ENCODE assay signal across 22 cellular contexts in the genomic region with DNA sequence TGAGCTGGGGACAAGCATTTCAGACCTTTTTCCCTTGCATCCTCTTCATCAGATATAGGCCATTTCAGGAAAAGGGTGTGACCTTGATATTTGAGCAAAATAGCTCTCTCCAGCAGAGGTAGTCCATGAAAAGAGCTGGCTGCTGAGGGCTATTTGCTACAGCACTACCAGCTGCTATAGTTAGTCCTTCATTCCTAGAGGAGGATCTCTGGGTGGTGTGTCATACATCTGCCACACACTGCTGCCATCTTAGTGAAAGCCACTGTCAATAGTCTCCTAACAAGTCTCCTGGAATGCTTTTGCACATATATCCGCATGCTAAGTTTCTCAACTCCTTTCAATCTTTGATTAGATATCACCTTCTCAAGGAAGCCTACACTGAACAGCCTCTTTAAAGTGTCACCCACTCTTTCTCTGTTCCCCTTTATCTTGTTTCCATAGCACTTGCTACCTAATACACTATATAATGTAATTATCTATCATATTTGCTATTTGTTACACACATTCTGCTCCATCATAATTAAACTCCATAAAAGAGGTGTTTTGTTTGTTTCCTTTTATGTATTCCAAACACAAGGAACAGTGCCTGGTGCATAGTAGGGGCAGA.
"Had no signal": no experiment of that assay in that cellular context is flagged by ENCODE, and none has a peak within 500 bp of the region (broad histone marks: within the 10 kb centered on the region; RNA-seq: fewer than 3 reads in every experiment).

No MANE protein-coding gene starts in this region.

- H3K27me3 Mint-ChIP-seq: activated CD8-positive, alpha-beta T cell treated with anti-CD3 and anti-CD28 coated beads for 36 hours; natural killer cell treated with Interleukin-12 subunit alpha and Interleukin-12 subunit beta and Interleukin-15 and Interleukin-18, amount 100 ng/mL, for 72 hours had no signal

- H3K4me3 ChIP-seq: upper lobe of right lung had no signal

- H3K9me3 Mint-ChIP-seq: activated CD8-positive, alpha-beta T cell treated with anti-CD3 and anti-CD28 coated beads for 36 hours; natural killer cell treated with Interleukin-12 subunit alpha and Interleukin-12 subunit beta and Interleukin-15 and Interleukin-18, amount 100 ng/mL, for 72 hours; stimulated activated effector memory CD8-positive, alpha-beta T cell treated with anti-CD3 and anti-CD28 coated beads, Interleukin-12 subunit alpha, Interleukin-12 subunit beta, amount 100 ng/mL, for 72 hours had no signal

- H3K36me3 Mint-ChIP-seq: stimulated activated effector memory CD8-positive, alpha-beta T cell treated with anti-CD3 and anti-CD28 coated beads, Interleukin-12 subunit alpha, Interleukin-12 subunit beta, amount 100 ng/mL, for 72 hours had no signal

- FAIRE-seq: islet of Langerhans had no signal

- H3K4me1 ChIP-seq: parathyroid adenoma, upper lobe of right lung had no signal

- H3K4me3 Mint-ChIP-seq: activated CD8-positive, alpha-beta T cell treated with anti-CD3 and anti-CD28 coated beads for 36 hours; natural killer cell treated with Interleukin-12 subunit alpha and Interleukin-12 subunit beta and Interleukin-15 and Interleukin-18, amount 100 ng/mL, for 72 hours; stimulated activated effector memory CD8-positive, alpha-beta T cell treated with anti-CD3 and anti-CD28 coated beads, Interleukin-12 subunit alpha, Interleukin-12 subunit beta, amount 100 ng/mL, for 72 hours had no signal

- H3K36me3 ChIP-seq: brain microvascular endothelial cell, neutrophil, upper lobe of right lung had no signal

- DNase-seq: activated CD4-positive, alpha-beta T cell treated with anti-CD3 and anti-CD28 coated beads for 48 hours; activated CD4-positive, CD25-positive, alpha-beta regulatory T cell; activated CD8-positive, alpha-beta T cell treated with anti-CD3 and anti-CD28 coated beads for 36 hours; activated effector memory CD4-positive, alpha-beta T cell treated with Interleukin-2 at 50 U/mL for 16 hours; activated naive CD4-positive, alpha-beta T cell treated with anti-CD3 and anti-CD28 coated beads, Interleukin-2, amount 50 U/mL, for 16 hours; activated T-cell treated with anti-CD3 and anti-CD28 coated beads, Interleukin-2, amount 50 U/mL, for 48 hours; aorta; brain microvascular endothelial cell; central memory CD4-positive, alpha-beta T cell; foreskin melanocyte; glutamatergic neuron; hippocampal formation; left cardiac atrium; stimulated activated CD4-positive, alpha-beta T cell treated with anti-CD3 and anti-CD28 coated beads, Interleukin-4, amount 100 ng/mL, for 24 hours; T-helper 9 cell; upper lobe of right lung had no signal

- ATAC-seq: activated CD8-positive, alpha-beta T cell treated with anti-CD3 and anti-CD28 coated beads for 36 hours; left cardiac atrium; natural killer cell treated with Interleukin-12 subunit alpha and Interleukin-12 subunit beta and Interleukin-15 and Interleukin-18, amount 100 ng/mL, for 72 hours; sciatic nerve; stimulated activated effector memory CD8-positive, alpha-beta T cell treated with anti-CD3 and anti-CD28 coated beads, Interleukin-12 subunit alpha, Interleukin-12 subunit beta, amount 100 ng/mL, for 72 hours; upper lobe of right lung had no signal

- H3K27me3 ChIP-seq: brain microvascular endothelial cell, neutrophil, upper lobe of right lung had no signal

- H3K9me3 ChIP-seq: neutrophil, upper lobe of right lung had no signal

- H3K27ac Mint-ChIP-seq: activated CD8-positive, alpha-beta T cell treated with anti-CD3 and anti-CD28 coated beads for 36 hours; natural killer cell treated with Interleukin-12 subunit alpha and Interleukin-12 subunit beta and Interleukin-15 and Interleukin-18, amount 100 ng/mL, for 72 hours; stimulated activated effector memory CD8-positive, alpha-beta T cell treated with anti-CD3 and anti-CD28 coated beads, Interleukin-12 subunit alpha, Interleukin-12 subunit beta, amount 100 ng/mL, for 72 hours had no signal
